ENCODE assay signal across 23 cellular contexts in genomic region chr5:11426442-11426841, GRCh38.
DNase-seq lines count a peak whose midpoint lies in the region; ATAC-seq, FAIRE-seq and TF ChIP-seq lines count a peak whose summit lies in the region.
"Had no signal": no experiment of that assay in that cellular context is flagged by ENCODE, and none has a peak within 500 bp of the region (broad histone marks: within the 10 kb centered on the region; RNA-seq: fewer than 3 reads in every experiment).

No MANE protein-coding gene starts in this region.

- H3K27ac ChIP-seq in epithelial cell of prostate: no peak overlapping the region
- H3K27ac ChIP-seq: 22Rv1; A549; BLaER1 treated with 17β-estradiol and CSF1 and Interleukin-3, amounts not matched to agents 10 nM and 100 nM; C4-2B had no signal

- no peaks in the 10 kb centered on the region for H3K9me3 Mint-ChIP-seq in activated CD4-positive, alpha-beta T cell treated with anti-CD3 and anti-CD28 coated beads, Interleukin-2, amount 10 ng/mL, durations not matched to agents 24 days and 14 days
- H3K9me3 Mint-ChIP-seq in activated naive CD8-positive, alpha-beta T cell treated with anti-CD3 and anti-CD28 coated beads, Interleukin-2, amount 50 U/mL, for 24 hours: no peaks in the 10 kb centered on the region
- H3K9me3 Mint-ChIP-seq: CD4-positive, alpha-beta T cell; CD8-positive, alpha-beta T cell had no signal

- no peak for ATAC-seq in activated naive CD8-positive, alpha-beta T cell treated with anti-CD3 and anti-CD28 coated beads, Interleukin-2, amount 50 U/mL, for 24 hours
- ATAC-seq in GM18867 (IDR thresholded peaks at IDR 0.05; ENCODE audit: unreplicated experiment) (no peak), GM21528 (IDR thresholded peaks at IDR 0.05; ENCODE audit: low FRiP score, unreplicated experiment) (no peak)
- ATAC-seq: A549; CD8-positive, alpha-beta T cell had no signal

- H3K4me1 Mint-ChIP-seq in activated CD4-positive, alpha-beta T cell treated with anti-CD3 and anti-CD28 coated beads, Interleukin-2, amount 10 ng/mL, durations not matched to agents 24 days and 14 days: no peaks in the 10 kb centered on the region
- no peaks in the 10 kb centered on the region for H3K4me1 Mint-ChIP-seq in activated naive CD8-positive, alpha-beta T cell treated with anti-CD3 and anti-CD28 coated beads, Interleukin-2, amount 50 U/mL, for 24 hours
- H3K4me1 Mint-ChIP-seq: B cell had no signal

- DNase-seq in activated CD4-positive, alpha-beta T cell treated with anti-CD3 and anti-CD28 coated beads, Interleukin-2, amount 10 ng/mL, durations not matched to agents 24 days and 14 days: peak; percentile 29
- no peak for DNase-seq in activated CD4-positive, alpha-beta T cell treated with anti-CD3 and anti-CD28 coated beads, Interleukin-2, amount 50 U/mL, for 4 hours
- DNase-seq in bronchial epithelial cell (ENCODE audit: low read depth): peak; percentile 50
- peak; percentile 22 for DNase-seq in epithelial cell of prostate (ENCODE audit: low read depth, low spot score)
- DNase-seq in retina: peak; percentile 46
- DNase-seq in activated naive CD8-positive, alpha-beta T cell treated with anti-CD3 and anti-CD28 coated beads, Interleukin-2, amount 50 U/mL, for 24 hours: no peak
- DNase-seq: AML-193; Caco-2; Calu3; CD4-positive, alpha-beta T cell; CD8-positive, alpha-beta T cell; DMS79 treated with DMSO at 0.1 percent for 48 hours; GF-D8 had no signal

- no peak overlapping the region for H3K4me3 Mint-ChIP-seq in activated CD4-positive, alpha-beta T cell treated with anti-CD3 and anti-CD28 coated beads, Interleukin-2, amount 10 ng/mL, durations not matched to agents 24 days and 14 days
- no peak overlapping the region for H3K4me3 Mint-ChIP-seq in activated naive CD8-positive, alpha-beta T cell treated with anti-CD3 and anti-CD28 coated beads, Interleukin-2, amount 50 U/mL, for 24 hours
- H3K4me3 Mint-ChIP-seq: B cell; CD4-positive, alpha-beta T cell; CD8-positive, alpha-beta T cell had no signal

- H3K27me3 Mint-ChIP-seq in activated CD4-positive, alpha-beta T cell treated with anti-CD3 and anti-CD28 coated beads, Interleukin-2, amount 10 ng/mL, durations not matched to agents 24 days and 14 days: no peaks in the 10 kb centered on the region
- no peaks in the 10 kb centered on the region for H3K27me3 Mint-ChIP-seq in activated naive CD8-positive, alpha-beta T cell treated with anti-CD3 and anti-CD28 coated beads, Interleukin-2, amount 50 U/mL, for 24 hours
- H3K27me3 Mint-ChIP-seq: B cell had no signal

- no peak for FAIRE-seq in bronchial epithelial cell (lab: Jason Lieb, UNC)
- FAIRE-seq: A549, D721Med, G401.6, GM12891 had no signal

- H3K27me3 ChIP-seq in bronchial epithelial cell (ENCODE audit: control insufficient read depth, insufficient read depth, low read length): no peaks in the 10 kb centered on the region
- H3K27me3 ChIP-seq: BLaER1 treated with 17β-estradiol and CSF1 and Interleukin-3, amounts not matched to agents 10 nM and 100 nM had no signal

- intact Hi-C loops in activated CD4-positive, alpha-beta T cell treated with anti-CD3 and anti-CD28 coated beads, Interleukin-2, amount 10 ng/mL, durations not matched to agents 24 days and 14 days (cut with micrococcal nuclease): no loop called here

- no peaks in the 10 kb centered on the region for H3K36me3 Mint-ChIP-seq in activated CD4-positive, alpha-beta T cell treated with anti-CD3 and anti-CD28 coated beads, Interleukin-2, amount 10 ng/mL, durations not matched to agents 24 days and 14 days (ENCODE audit: low read depth)
- no peaks in the 10 kb centered on the region for H3K36me3 Mint-ChIP-seq in activated naive CD8-positive, alpha-beta T cell treated with anti-CD3 and anti-CD28 coated beads, Interleukin-2, amount 50 U/mL, for 24 hours (ENCODE audit: low read depth)
- H3K36me3 Mint-ChIP-seq: CD8-positive, alpha-beta T cell had no signal

- TF ChIP-seq CTCF in bronchial epithelial cell (IDR thresholded peaks at IDR 0.05; ENCODE audit: insufficient read depth, low read length, severe bottlenecking): no peak

- H3K27ac Mint-ChIP-seq in activated CD4-positive, alpha-beta T cell treated with anti-CD3 and anti-CD28 coated beads, Interleukin-2, amount 10 ng/mL, durations not matched to agents 24 days and 14 days: no peak overlapping the region
- no peak overlapping the region for H3K27ac Mint-ChIP-seq in activated naive CD8-positive, alpha-beta T cell treated with anti-CD3 and anti-CD28 coated beads, Interleukin-2, amount 50 U/mL, for 24 hours
- H3K27ac Mint-ChIP-seq: B cell; CD4-positive, alpha-beta T cell; CD8-positive, alpha-beta T cell had no signal

- H3K36me3 ChIP-seq in bronchial epithelial cell (ENCODE audit: control insufficient read depth, insufficient read depth, low read length): no peaks in the 10 kb centered on the region
- H3K36me3 ChIP-seq: BLaER1 treated with 17β-estradiol and CSF1 and Interleukin-3, amounts not matched to agents 10 nM and 100 nM had no signal

- H3K4me3 ChIP-seq in bronchial epithelial cell (ENCODE audit: low read depth, low read length): no peak overlapping the region
- H3K4me3 ChIP-seq: A549; BLaER1 treated with 17β-estradiol and CSF1 and Interleukin-3, amounts not matched to agents 10 nM and 100 nM had no signal

Comparison
In these comparisons a context has a peak if more than half of its experiments do, and no peak if none do; other contexts are left out.
1. DNase-seq: peak in activated CD4-positive, alpha-beta T cell treated with anti-CD3 and anti-CD28 coated beads, Interleukin-2, amount 10 ng/mL, durations not matched to agents 24 days and 14 days (single experiment), bronchial epithelial cell (single experiment), epithelial cell of prostate (single experiment) and retina (single experiment); none in activated CD4-positive, alpha-beta T cell treated with anti-CD3 and anti-CD28 coated beads, Interleukin-2, amount 50 U/mL, for 4 hours (0 of 2) and activated naive CD8-positive, alpha-beta T cell treated with anti-CD3 and anti-CD28 coated beads, Interleukin-2, amount 50 U/mL, for 24 hours (single experiment).